Comparison of ENCODE assay signal across 21 cellular contexts in the genomic region with DNA sequence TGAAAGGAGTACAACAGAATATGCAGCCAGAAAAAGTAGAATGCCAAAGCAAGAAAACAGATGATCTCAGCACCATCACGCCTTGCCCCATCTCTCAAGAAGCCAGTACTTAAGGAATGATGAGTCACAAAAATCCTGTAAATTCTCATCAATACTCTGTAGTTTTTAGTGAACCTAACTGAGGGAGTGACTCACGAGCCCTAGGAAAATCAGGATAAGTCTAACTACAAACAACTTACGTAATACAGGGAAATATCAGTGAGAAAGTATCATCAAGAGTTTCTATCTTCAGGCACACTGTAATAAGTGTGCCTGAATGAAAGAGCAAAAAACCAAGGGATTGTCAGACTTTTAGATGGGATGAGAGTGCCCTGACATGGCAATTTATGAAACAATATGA.
DNase-seq lines count a peak whose midpoint lies in the region; ATAC-seq and TF ChIP-seq lines count a peak whose summit lies in the region.
"Had no signal": no experiment of that assay in that cellular context is flagged by ENCODE, and none has a peak within 500 bp of the region (broad histone marks: within the 10 kb centered on the region; RNA-seq: fewer than 3 reads in every experiment).

No MANE protein-coding gene starts in this region.

- no peaks in the 10 kb centered on the region for H3K79me2 ChIP-seq in mammary epithelial cell (ENCODE audit: insufficient read depth, low read length)

- H3K4me1 ChIP-seq in mammary epithelial cell (ENCODE audit: insufficient read depth, low read length): peaks cover 34% of the 10 kb centered on the region
- H3K4me1 ChIP-seq: Peyer's patch had no signal

- dilution Hi-C loops in mammary epithelial cell (cut with HindIII; ENCODE audit: low sequenced_read_pairs): no loop called here

- no peaks in the 10 kb centered on the region for H3K27me3 Mint-ChIP-seq in chondrocyte (ENCODE audit: low read depth)
- H3K27me3 Mint-ChIP-seq: activated CD4-positive, alpha-beta T cell treated with anti-CD3 and anti-CD28 coated beads for 36 hours; activated naive CD8-positive, alpha-beta T cell; CD8-positive, alpha-beta memory T cell; stimulated activated memory B cell treated with anti-CD40 and anti-IgM and Interleukin-4, amounts not matched to agents 10 μg/mL and 1 μg/mL and 100 μg/mL, for 72 hours had no signal

- H3K4me3 ChIP-seq in mammary epithelial cell (replicated peaks in 1 of 3; ENCODE audit: insufficient read depth in 1 of 3, low read depth in 2 of 3, low read length in 3 of 3): no peak overlapping the region
- H3K4me3 ChIP-seq in kidney epithelial cell (ENCODE audit: low read depth, low read length): no peak overlapping the region
- H3K4me3 ChIP-seq: lung, Peyer's patch had no signal

- no TSS peak for BruUV-seq in mammary epithelial cell (replicated peaks; lab: Mats Ljungman, UMichigan)

- H3K27ac ChIP-seq in mammary epithelial cell (ENCODE audit: insufficient read depth, low read depth, low read length): peak overlapping the region; percentile 62
- H3K27ac ChIP-seq: KMS-11, Peyer's patch had no signal

- no peaks in the 10 kb centered on the region for H4K20me1 ChIP-seq in mammary epithelial cell (ENCODE audit: insufficient read depth, low read length)

- no peak overlapping the region for H3K27ac Mint-ChIP-seq in chondrocyte (ENCODE audit: unreplicated experiment)
- H3K27ac Mint-ChIP-seq: activated CD4-positive, alpha-beta T cell treated with anti-CD3 and anti-CD28 coated beads for 36 hours; activated naive CD8-positive, alpha-beta T cell; CD8-positive, alpha-beta memory T cell; stimulated activated memory B cell treated with anti-CD40 and anti-IgM and Interleukin-4, amounts not matched to agents 10 μg/mL and 1 μg/mL and 100 μg/mL, for 72 hours; T-helper 1 cell treated with Interleukin-12 subunit alpha and Interleukin-12 subunit beta and Interleukin-4 antibody, amounts not matched to agents 30 μg/mL and 1 μg/mL, for 36 hours had no signal

- WGBS in mammary epithelial cell (ENCODE audit: low coverage, missing lambda C conversion rate): 6% methylated on average over 3 of the region's 3 CpGs

- H3K9me3 ChIP-seq in mammary epithelial cell (replicated peaks; ENCODE audit: insufficient read depth, low read length): no peaks in the 10 kb centered on the region
- H3K9me3 ChIP-seq: Peyer's patch had no signal

- no peak overlapping the region for H2AFZ ChIP-seq in mammary epithelial cell (ENCODE audit: low read depth, low read length)

- no peak overlapping the region for H3K4me3 Mint-ChIP-seq in chondrocyte (ENCODE audit: unreplicated experiment)
- H3K4me3 Mint-ChIP-seq: activated CD4-positive, alpha-beta T cell treated with anti-CD3 and anti-CD28 coated beads for 36 hours; activated naive CD8-positive, alpha-beta T cell; CD8-positive, alpha-beta memory T cell; neural crest cell; stimulated activated memory B cell treated with anti-CD40 and anti-IgM and Interleukin-4, amounts not matched to agents 10 μg/mL and 1 μg/mL and 100 μg/mL, for 72 hours; T-helper 1 cell treated with Interleukin-12 subunit alpha and Interleukin-12 subunit beta and Interleukin-4 antibody, amounts not matched to agents 30 μg/mL and 1 μg/mL, for 36 hours had no signal

- no peaks in the 10 kb centered on the region for H3K36me3 Mint-ChIP-seq in chondrocyte (ENCODE audit: low read depth)
- H3K36me3 Mint-ChIP-seq: activated naive CD8-positive, alpha-beta T cell; CD8-positive, alpha-beta memory T cell; stimulated activated memory B cell treated with anti-CD40 and anti-IgM and Interleukin-4, amounts not matched to agents 10 μg/mL and 1 μg/mL and 100 μg/mL, for 72 hours had no signal

- CTCF ChIA-PET in mammary epithelial cell (lab: Charles Lee; ENCODE audit: low non-redundant PET): no interaction called here

- in situ Hi-C loops in Caki2 (cut with HindIII; ENCODE audit: low pct_unique_long_range_greater_than_20kb, low sequenced_read_pairs) (no loop called here), mammary epithelial cell (cut with MboI; ENCODE audit: low sequenced_read_pairs in 2 of 2) (no loop called here)

- H3K9me3 Mint-ChIP-seq in chondrocyte (ENCODE audit: low read depth): no peaks in the 10 kb centered on the region
- H3K9me3 Mint-ChIP-seq: neural crest cell; stimulated activated memory B cell treated with anti-CD40 and anti-IgM and Interleukin-4, amounts not matched to agents 10 μg/mL and 1 μg/mL and 100 μg/mL, for 72 hours; T-helper 1 cell treated with Interleukin-12 subunit alpha and Interleukin-12 subunit beta and Interleukin-4 antibody, amounts not matched to agents 30 μg/mL and 1 μg/mL, for 36 hours had no signal

- peaks cover 7% of the 10 kb centered on the region for H3K4me1 Mint-ChIP-seq in chondrocyte (ENCODE audit: low read depth)
- H3K4me1 Mint-ChIP-seq: activated CD4-positive, alpha-beta T cell treated with anti-CD3 and anti-CD28 coated beads for 36 hours; CD8-positive, alpha-beta memory T cell; stimulated activated memory B cell treated with anti-CD40 and anti-IgM and Interleukin-4, amounts not matched to agents 10 μg/mL and 1 μg/mL and 100 μg/mL, for 72 hours had no signal

- H3K4me2 ChIP-seq in mammary epithelial cell (ENCODE audit: insufficient read depth, low read depth, low read length): peak overlapping the region; percentile 26
- H3K4me2 ChIP-seq: KMS-11 had no signal

- no peak for ATAC-seq in HG03175 (IDR thresholded peaks at IDR 0.05; ENCODE audit: unreplicated experiment)
- ATAC-seq: activated CD4-positive, alpha-beta T cell treated with anti-CD3 and anti-CD28 coated beads for 36 hours; stimulated activated memory B cell treated with anti-CD40 and anti-IgM and Interleukin-4, amounts not matched to agents 10 μg/mL and 1 μg/mL and 100 μg/mL, for 72 hours had no signal

- TF ChIP-seq CTCF in mammary epithelial cell (conservative IDR thresholded peaks at IDR 0.05 in 1 of 2, IDR thresholded peaks at IDR 0.05 in 1 of 2; ENCODE audit: extremely low read depth in 1 of 2, insufficient read depth in 1 of 2, low read depth in 1 of 2, low read length in 2 of 2) (no peak), kidney epithelial cell (IDR thresholded peaks at IDR 0.05; ENCODE audit: insufficient read depth, low read length, poor library complexity, severe bottlenecking) (no peak), chondrocyte (IDR thresholded peaks at IDR 0.05) (no peak)

- no peak overlapping the region for H3K9ac ChIP-seq in mammary epithelial cell (ENCODE audit: insufficient read depth, low read length)
- H3K9ac ChIP-seq: KMS-11 had no signal

- DNase-seq in Caki2 (ENCODE audit: low read depth): peak; percentile 61
- peak; percentile 13 for DNase-seq in NCI-H460 (ENCODE audit: extremely low read depth, low read depth)
- DNase-seq in mammary epithelial cell: peak; percentile 98
- DNase-seq in kidney epithelial cell (ENCODE audit: low read depth): peak; percentile 71
- no peak for DNase-seq in chondrocyte (ENCODE audit: low spot score)
- no peak for DNase-seq in C1 segment of cervical spinal cord (lab: John Stamatoyannopoulos, UW)
- DNase-seq in stimulated activated CD4-positive, alpha-beta T cell treated with anti-CD3 and anti-CD28 coated beads, Interleukin-2, amount 100 ng/mL, for 24 hours: no peak
- DNase-seq: activated CD4-positive, alpha-beta T cell treated with anti-CD3 and anti-CD28 coated beads for 36 hours; CD8-positive, alpha-beta memory T cell; GDM1; hypothalamus; NCI-H1694 treated with DMSO at 0.1 percent for 48 hours; NCI-H69; Peyer's patch had no signal

- intact Hi-C loops in mammary epithelial cell (cut with micrococcal nuclease): no loop called here

- H3K36me3 ChIP-seq in mammary epithelial cell (ENCODE audit: insufficient read depth, low read length) (no peaks in the 10 kb centered on the region), kidney epithelial cell (ENCODE audit: control insufficient read depth, insufficient read depth, low read length) (no peaks in the 10 kb centered on the region)
- H3K36me3 ChIP-seq: Peyer's patch had no signal

- H3K27me3 ChIP-seq in mammary epithelial cell (ENCODE audit: insufficient read depth, low read length) (no peaks in the 10 kb centered on the region), kidney epithelial cell (ENCODE audit: control insufficient read depth, insufficient read depth, low read length) (no peaks in the 10 kb centered on the region)
- H3K27me3 ChIP-seq: Peyer's patch had no signal

Comparison
In these comparisons a context has a peak if more than half of its experiments do, and no peak if none do; other contexts are left out.
1. DNase-seq: peak in Caki2 (single experiment), NCI-H460 (single experiment), mammary epithelial cell (single experiment) and kidney epithelial cell (single experiment); none in chondrocyte (single experiment), C1 segment of cervical spinal cord (0 of 14) and stimulated activated CD4-positive, alpha-beta T cell treated with anti-CD3 and anti-CD28 coated beads, Interleukin-2, amount 100 ng/mL, for 24 hours (0 of 2).